In the genomic region with DNA sequence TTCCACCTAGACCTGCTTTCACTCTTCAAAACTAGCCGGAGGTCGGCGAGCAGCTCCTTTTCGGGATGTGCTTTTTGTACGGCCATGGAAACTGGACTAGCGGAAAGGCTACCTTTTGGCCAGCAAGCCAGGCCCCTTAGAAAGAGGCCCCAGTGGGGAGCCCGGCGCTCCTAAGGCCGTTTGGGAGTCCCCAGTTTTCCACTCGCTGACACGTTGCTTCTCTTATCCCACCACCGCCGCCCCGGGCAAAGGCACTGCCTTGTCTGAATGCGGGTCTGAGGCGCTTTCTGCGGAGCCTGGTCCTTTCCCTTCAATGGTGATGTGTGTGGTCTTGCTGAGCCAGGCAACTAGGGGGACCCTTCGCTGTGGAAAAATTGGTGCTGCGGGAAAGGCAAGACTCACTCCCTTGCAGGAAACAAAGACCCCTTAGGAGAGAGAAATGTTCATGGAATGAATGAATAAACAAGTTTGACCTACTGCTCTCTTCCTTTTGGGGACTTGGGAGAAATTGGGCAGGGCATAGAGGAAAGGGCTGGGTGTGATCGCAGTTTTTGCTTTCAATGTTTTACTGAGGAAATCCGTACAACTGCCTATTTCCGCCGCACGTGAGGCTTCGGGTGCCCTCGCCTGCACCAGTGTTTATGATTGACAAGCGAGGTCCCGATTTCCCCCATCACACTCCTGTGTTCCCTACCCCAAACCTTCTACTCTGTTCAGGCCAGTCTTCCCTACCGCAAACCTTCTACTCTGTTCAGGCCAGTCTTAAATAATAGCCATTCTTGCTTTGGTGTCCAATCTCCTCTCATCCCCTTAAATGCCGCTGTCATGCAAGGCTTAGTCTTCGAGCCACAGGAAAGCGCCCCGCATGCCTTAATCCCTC, we compare ENCODE assay signal across 8 cellular contexts. TPM values are rescaled to one million over a fixed set of nuclear protein-coding genes. Genes with fewer than 3 reads are reported as not detected.
DNase-seq lines count a peak whose midpoint lies in the region; ATAC-seq, FAIRE-seq and TF ChIP-seq lines count a peak whose summit lies in the region.

No MANE protein-coding gene starts in this region.

- TF ChIP-seq CTCF in A549 (IDR thresholded peaks at IDR 0.05) (no peak), GM13977 (IDR thresholded peaks at IDR 0.05; ENCODE audit: extremely low read depth, insufficient read depth, missing control alignments) (no peak), PC-3 (conservative IDR thresholded peaks at IDR 0.05; ENCODE audit: low read depth, low read length) (no peak), osteocyte (IDR thresholded peaks at IDR 0.05) (peak; percentile 45)

- POLR2A ChIA-PET in A549 (lab: Yijun Ruan, JAX), result interaction anchor here (0.7 to 3.3 kb wide), 4 partner anchors 10 to 288 kb away, joined by 3 to 28 read pairs (median 6); no protein-coding TSS in a partner anchor
- POLR2A ChIA-PET in PC-3 (lab: Charles Lee; ENCODE audit: unreplicated experiment), result interaction anchor here (0.5 to 0.9 kb wide), 3 partner anchors 10 to 77 kb away, joined by 3 to 6 read pairs (median 4); no protein-coding TSS in a partner anchor

- H2AFZ ChIP-seq in PC-3 (ENCODE audit: low read length), result peak overlapping the region; percentile 99

- H3K27me3 ChIP-seq in PC-3 (ENCODE audit: low read length), result no peaks in the 10 kb centered on the region

- H3K9me2 ChIP-seq in PC-3 (replicated peaks; ENCODE audit: low read length), result no peaks in the 10 kb centered on the region

- BruUV-seq in PC-3 (replicated peaks; lab: Mats Ljungman, UMichigan), result TSS peak; percentile 55

- peaks cover 52% of the 10 kb centered on the region for H3K79me2 ChIP-seq in PC-3 (ENCODE audit: low read length)

- DNase-seq in A549 (ENCODE audit: low read depth in 1 of 2, low spot score in 1 of 2) (peak in 1 of 2 experiments; percentile 68), GM13977 (ENCODE audit: low spot score) (peak; percentile 46), PC-3 (peak; percentile 42), Right ventricle myocardium superior (peak; percentile 68), osteocyte (ENCODE audit: extremely low spot score, unreplicated experiment) (peak; percentile 87), NK-92 (lab: John Stamatoyannopoulos, UW; ENCODE audit: unreplicated experiment) (no peak)

- CTCF ChIA-PET in A549 (lab: Yijun Ruan, JAX) (interaction anchor here (0.9 to 1.0 kb wide), 2 partner anchors 302 to 383 kb away, joined by 3 to 4 read pairs; partner anchors contain the start of gene SCAF11), PC-3 (lab: Charles Lee) (interaction anchor here (0.8 kb wide), 1 partner anchor 416 kb away, joined by 4 read pairs; no protein-coding TSS in a partner anchor)

- H3K9ac ChIP-seq in PC-3 (ENCODE audit: low read length), result peak overlapping the region; percentile 93

- TF ChIP-seq POLR2A in A549 (IDR thresholded peaks at IDR 0.05; ENCODE audit: low read length), result no peak

- FAIRE-seq in A549 (lab: Jason Lieb, UNC), result no peak

- peak overlapping the region; percentile 91 for H3K4me3 ChIP-seq in A549
- peak overlapping the region; percentile 83 for H3K4me3 ChIP-seq in PC-3 (ENCODE audit: low read length)

- peak overlapping the region; percentile 99 to 100 for H3K27ac ChIP-seq in A549
- H3K27ac ChIP-seq in PC-3 (ENCODE audit: low read length), result no peak overlapping the region

- H4K20me1 ChIP-seq in PC-3 (ENCODE audit: low read length), result peaks cover 36% of the 10 kb centered on the region

- H3K9me3 ChIP-seq in A549 (no peaks in the 10 kb centered on the region), PC-3 (ENCODE audit: low read length) (no peaks in the 10 kb centered on the region)

- H3K4me1 ChIP-seq in A549 (peaks cover 21% of the 10 kb centered on the region), PC-3 (ENCODE audit: insufficient read depth, low read length) (peaks cover 31% of the 10 kb centered on the region)

- no peak for TF ChIP-seq EP300 in A549 (IDR thresholded peaks at IDR 0.05)

- 0 out of 5 replicates have a peak, but pooled peaks have one; percentile 2 to 12 for TF ChIP-seq RAD21 in A549 (conservative IDR thresholded peaks at IDR 0.05 in 1 of 2, IDR thresholded peaks at IDR 0.05 in 1 of 2)

- no peaks in the 10 kb centered on the region for H3K9me3 Mint-ChIP-seq in activated naive CD8-positive, alpha-beta T cell (ENCODE audit: low read depth)
- no peaks in the 10 kb centered on the region for H3K9me3 Mint-ChIP-seq in osteocyte (ENCODE audit: unreplicated experiment)

- in situ Hi-C loops in GM13977 (cut with MboI; ENCODE audit: low pct_unique_long_range_greater_than_20kb, low sequenced_read_pairs, unreplicated experiment), result loop anchor here (25.0 kb wide), 1 partner anchor 289 kb away; no protein-coding TSS in a partner anchor

- no peaks in the 10 kb centered on the region for H3K27me3 Mint-ChIP-seq in activated naive CD8-positive, alpha-beta T cell
- H3K27me3 Mint-ChIP-seq in osteocyte (ENCODE audit: unreplicated experiment), result no peaks in the 10 kb centered on the region

- H3K4me1 Mint-ChIP-seq in activated naive CD8-positive, alpha-beta T cell (ENCODE audit: low read depth), result peaks cover 46% of the 10 kb centered on the region
- H3K4me1 Mint-ChIP-seq in osteocyte (ENCODE audit: unreplicated experiment), result peaks cover 33% of the 10 kb centered on the region

- H3K27ac Mint-ChIP-seq in activated naive CD8-positive, alpha-beta T cell, result peak overlapping the region; percentile 95
- H3K27ac Mint-ChIP-seq in osteocyte (ENCODE audit: unreplicated experiment), result peak overlapping the region; percentile 100

- H3K4me3 Mint-ChIP-seq in activated naive CD8-positive, alpha-beta T cell, result peak overlapping the region; percentile 98
- peak overlapping the region; percentile 95 for H3K4me3 Mint-ChIP-seq in osteocyte (ENCODE audit: unreplicated experiment)

- H3K36me3 Mint-ChIP-seq in activated naive CD8-positive, alpha-beta T cell, result peaks cover 17% of the 10 kb centered on the region
- peaks cover 34% of the 10 kb centered on the region for H3K36me3 Mint-ChIP-seq in osteocyte (ENCODE audit: unreplicated experiment)

- peak overlapping the region; percentile 90 for H3K4me2 ChIP-seq in A549
- peak overlapping the region; percentile 92 for H3K4me2 ChIP-seq in PC-3 (ENCODE audit: low read length)

- H3K36me3 ChIP-seq in PC-3 (ENCODE audit: low read depth, low read length), result peaks cover 26% of the 10 kb centered on the region

- WGBS in A549 (ENCODE audit: missing lambda C conversion rate), result 44% methylated on average over 33 of the region's 33 CpGs

- ATAC-seq in A549 (peak; percentile 21 to 32; a peak in 3 of 6 replicates), PC-3 (peak; percentile 8), Right ventricle myocardium superior (ENCODE audit: poor library complexity) (peak; percentile 5), GM18873 (IDR thresholded peaks at IDR 0.05; ENCODE audit: low FRiP score, unreplicated experiment) (no peak)

- intact Hi-C loops in PC-3 (cut with micrococcal nuclease) (loop anchor here (1.0 to 5.0 kb wide), 4 partner anchors 10 to 647 kb away; partner anchors contain the start of genes SCAF11 and SLC38A1), Right ventricle myocardium superior (cut with DNase I) (loop anchor here (5.0 kb wide), 1 partner anchor 289 kb away; no protein-coding TSS in a partner anchor)

- H3F3A ChIP-seq in PC-3 (ENCODE audit: low read length, unreplicated experiment), result peaks cover 13% of the 10 kb centered on the region

TF ChIP-seq in A549, 52 proteins besides CTCF, POLR2A, EP300 and RAD21 (continues in another document):
- TF ChIP-seq JUN (IDR thresholded peaks at IDR 0.05) (no peak), FOSL2 (IDR thresholded peaks at IDR 0.05) (no peak), FOSL2 (CRISPR knock-in tag; IDR thresholded peaks at IDR 0.05) (no peak), NPAS2 (CRISPR knock-in tag; IDR thresholded peaks at IDR 0.05; ENCODE audit: borderline replicate concordance) (no peak), ZSCAN20 (CRISPR knock-in tag; IDR thresholded peaks at IDR 0.05) (no peak), HES2 (IDR thresholded peaks at IDR 0.05) (no peak), MAFK (IDR thresholded peaks at IDR 0.05; ENCODE audit: partially characterized antibody) (no peak), CHD2 (IDR thresholded peaks at IDR 0.05; ENCODE audit: low read length, partially characterized antibody) (no peak), CBX8 (IDR thresholded peaks at IDR 0.05) (no peak), EHMT2 (IDR thresholded peaks at IDR 0.05; ENCODE audit: low read depth) (no peak), GATA3 (IDR thresholded peaks at IDR 0.05; ENCODE audit: borderline replicate concordance) (no peak), POLR2AphosphoS2 (conservative IDR thresholded peaks at IDR 0.05; ENCODE audit: low read length) (no peak), SMC3 (IDR thresholded peaks at IDR 0.05) (no peak), RFX5 (IDR thresholded peaks at IDR 0.05) (no peak), PBX3 (IDR thresholded peaks at IDR 0.05) (no peak), TFCP2L1 (CRISPR knock-in tag; IDR thresholded peaks at IDR 0.05) (no peak)
- TF ChIP-seq, protein P1, sequence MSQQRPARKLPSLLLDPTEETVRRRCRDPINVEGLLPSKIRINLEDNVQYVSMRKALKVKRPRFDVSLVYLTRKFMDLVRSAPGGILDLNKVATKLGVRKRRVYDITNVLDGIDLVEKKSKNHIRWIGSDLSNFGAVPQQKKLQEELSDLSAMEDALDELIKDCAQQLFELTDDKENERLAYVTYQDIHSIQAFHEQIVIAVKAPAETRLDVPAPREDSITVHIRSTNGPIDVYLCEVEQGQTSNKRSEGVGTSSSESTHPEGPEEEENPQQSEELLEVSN (IDR thresholded peaks at IDR 0.05; ENCODE audit: borderline replicate concordance, low read depth), result no peak

RNA-seq across cellular contexts. Expression of gene SLC38A2, which starts 1.0 kb away (rescaled TPM):
- polyA plus RNA-seq in A549 (2011; rRNA removed) (366 and 519 TPM in 2 replicates), A549 (2017; fragmentation: RNase III; extraction: RNeasy Plus Mini Kit Qiagen cat#74134 plus additional on column Dnase treatment) (131 to 195 TPM (median 187 TPM) in 3 replicates)
- 38.6 and 50.8 TPM in 2 replicates for polyA plus RNA-seq in A549 (2012; cell fraction: cytosol; rRNA removed)
- 108 and 151 TPM in 2 replicates for polyA plus RNA-seq in A549 (2012; cell fraction: nucleus; rRNA removed)
- polyA minus RNA-seq in A549 (2011; rRNA and poly(A)+ RNA removed), result 230 and 257 TPM in 2 replicates
- total RNA-seq in PC-3 (2014; rRNA removed) (214 and 232 TPM in 2 replicates), Right ventricle myocardium superior (144 TPM), osteocyte (754 and 795 TPM in 2 replicates)
